In the genomic region with DNA sequence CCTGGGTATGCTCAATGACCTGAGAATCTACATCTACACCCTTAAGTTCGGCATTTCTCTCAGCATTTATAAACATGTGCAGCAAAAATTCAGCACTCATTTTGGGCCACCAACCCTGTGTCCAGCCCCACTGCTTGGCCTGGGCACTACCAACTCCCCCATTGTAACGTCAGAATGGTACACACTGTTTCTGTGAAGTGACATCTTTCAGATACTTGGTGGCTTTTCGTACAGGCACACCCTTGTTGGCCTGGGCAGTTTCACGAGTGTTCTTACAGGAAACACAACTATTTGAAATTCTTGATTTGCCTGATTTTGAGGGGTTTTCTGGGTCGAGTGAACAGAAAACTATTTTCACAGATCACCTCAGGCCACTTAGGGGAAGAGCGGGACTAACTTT, we compare ENCODE assay signal across 2 cellular contexts.
TF ChIP-seq lines count a peak whose summit lies in the region.

No MANE protein-coding gene starts in this region.

TF ChIP-seq in HEK293, 187 proteins besides CTCF, POLR2A, EP300 and RAD21:
- TF ChIP-seq, protein P1, sequence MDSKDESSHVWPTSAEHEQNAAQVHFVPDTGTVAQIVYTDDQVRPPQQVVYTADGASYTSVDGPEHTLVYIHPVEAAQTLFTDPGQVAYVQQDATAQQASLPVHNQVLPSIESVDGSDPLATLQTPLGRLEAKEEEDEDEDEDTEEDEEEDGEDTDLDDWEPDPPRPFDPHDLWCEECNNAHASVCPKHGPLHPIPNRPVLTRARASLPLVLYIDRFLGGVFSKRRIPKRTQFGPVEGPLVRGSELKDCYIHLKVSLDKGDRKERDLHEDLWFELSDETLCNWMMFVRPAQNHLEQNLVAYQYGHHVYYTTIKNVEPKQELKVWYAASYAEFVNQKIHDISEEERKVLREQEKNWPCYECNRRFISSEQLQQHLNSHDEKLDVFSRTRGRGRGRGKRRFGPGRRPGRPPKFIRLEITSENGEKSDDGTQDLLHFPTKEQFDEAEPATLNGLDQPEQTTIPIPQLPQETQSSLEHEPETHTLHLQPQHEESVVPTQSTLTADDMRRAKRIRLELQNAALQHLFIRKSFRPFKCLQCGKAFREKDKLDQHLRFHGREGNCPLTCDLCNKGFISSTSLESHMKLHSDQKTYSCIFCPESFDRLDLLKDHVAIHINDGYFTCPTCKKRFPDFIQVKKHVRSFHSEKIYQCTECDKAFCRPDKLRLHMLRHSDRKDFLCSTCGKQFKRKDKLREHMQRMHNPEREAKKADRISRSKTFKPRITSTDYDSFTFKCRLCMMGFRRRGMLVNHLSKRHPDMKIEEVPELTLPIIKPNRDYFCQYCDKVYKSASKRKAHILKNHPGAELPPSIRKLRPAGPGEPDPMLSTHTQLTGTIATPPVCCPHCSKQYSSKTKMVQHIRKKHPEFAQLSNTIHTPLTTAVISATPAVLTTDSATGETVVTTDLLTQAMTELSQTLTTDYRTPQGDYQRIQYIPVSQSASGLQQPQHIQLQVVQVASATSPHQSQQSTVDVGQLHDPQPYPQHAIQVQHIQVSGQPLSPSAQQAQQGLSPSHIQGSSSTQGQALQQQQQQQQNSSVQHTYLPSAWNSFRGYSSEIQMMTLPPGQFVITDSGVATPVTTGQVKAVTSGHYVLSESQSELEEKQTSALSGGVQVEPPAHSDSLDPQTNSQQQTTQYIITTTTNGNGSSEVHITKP (tag by site-specific recombination; IDR thresholded peaks at IDR 0.05) = 0 out of 2 replicates have a peak, but pooled peaks have one; percentile 16
- TF ChIP-seq ZNF624 (tag by site-specific recombination; IDR thresholded peaks at IDR 0.05) = no peak

TF ChIP-seq in H1, 55 proteins besides CTCF, POLR2A, EP300 and RAD21:
- no peak for TF ChIP-seq GTF2F1 (IDR thresholded peaks at IDR 0.05; ENCODE audit: borderline replicate concordance, low read depth, low read length)
- TF ChIP-seq SUZ12 (IDR thresholded peaks at IDR 0.05; ENCODE audit: low read length) = no peak
- TF ChIP-seq CBX8 (IDR thresholded peaks at IDR 0.05; ENCODE audit: borderline replicate concordance, low read depth, low read length) = no peak
- no peak for TF ChIP-seq SP4 (IDR thresholded peaks at IDR 0.05; ENCODE audit: low read length)
- no peak for TF ChIP-seq GABPA (IDR thresholded peaks at IDR 0.05; ENCODE audit: borderline replicate concordance, insufficient read depth, low read length)
- TF ChIP-seq TAF1 (IDR thresholded peaks at IDR 0.05; ENCODE audit: low read depth, low read length) = no peak
- TF ChIP-seq SRF (IDR thresholded peaks at IDR 0.05; ENCODE audit: low read depth, low read length) = no peak
- no peak for TF ChIP-seq SIN3A (conservative IDR thresholded peaks at IDR 0.05 in 1 of 2, IDR thresholded peaks at IDR 0.05 in 1 of 2; ENCODE audit: low read depth in 1 of 2, low read length in 2 of 2)
